11 cellular contexts compared by ENCODE assay signal in genomic region chr15:70376031-70376928, GRCh38.
DNase-seq lines count a peak whose midpoint lies in the region; ATAC-seq and TF ChIP-seq lines count a peak whose summit lies in the region.
"Had no signal": no experiment of that assay in that cellular context is flagged by ENCODE, and none has a peak within 500 bp of the region (broad histone marks: within the 10 kb centered on the region; RNA-seq: fewer than 3 reads in every experiment).

No MANE protein-coding gene starts in this region.

- H3K36me3 ChIP-seq in osteoblast (ENCODE audit: insufficient read depth, low read length): no peaks in the 10 kb centered on the region
- no peaks in the 10 kb centered on the region for H3K36me3 ChIP-seq in testis (ENCODE audit: low read depth, missing control alignments)
- H3K36me3 ChIP-seq: colonic mucosa had no signal

- H3K4me3 ChIP-seq in fibroblast of mammary gland (ENCODE audit: control insufficient read depth, low read depth, low read length) (peak overlapping the region; percentile 19), osteoblast (ENCODE audit: insufficient read depth, low read length) (peak overlapping the region; percentile 41), testis (no peak overlapping the region)
- H3K4me3 ChIP-seq: colonic mucosa had no signal

- DNase-seq in DMS79 treated with DMSO at 0.1 percent for 48 hours (lab: John Stamatoyannopoulos, UW) (peak; percentile 38), NCI-H226 (peak; percentile 50), fibroblast of mammary gland (ENCODE audit: low read depth) (no peak), osteoblast (ENCODE audit: insufficient read length, low spot score, missing footprints) (peak; percentile 51), testis (no peak), anterior cingulate cortex (lab: John Stamatoyannopoulos, UW) (no peak), NCI-H526 treated with DMSO at 0.1 percent for 48 hours (lab: John Stamatoyannopoulos, UW) (no peak)
- DNase-seq: activated CD4-positive, alpha-beta memory T cell treated with anti-CD3 and anti-CD28 coated beads, Interleukin-2, amount 10 ng/mL, durations not matched to agents 7 days and 5 days; colonic mucosa had no signal

- peak overlapping the region; percentile 82 for H2AFZ ChIP-seq in osteoblast (ENCODE audit: low read length)

- no peak for ATAC-seq in GM21717 (IDR thresholded peaks at IDR 0.05; ENCODE audit: unreplicated experiment)

- intact Hi-C loops in testis (cut with DNase I; ENCODE audit: low total_unique reads): no loop called here

- H3K27me3 ChIP-seq in osteoblast (ENCODE audit: insufficient read depth, low read length) (no peaks in the 10 kb centered on the region), testis (no peaks in the 10 kb centered on the region)
- H3K27me3 ChIP-seq: colonic mucosa had no signal

- no peak for TF ChIP-seq CTCF in fibroblast of mammary gland (conservative IDR thresholded peaks at IDR 0.05; ENCODE audit: control insufficient read depth, insufficient read depth, low read depth, low read length)
- no peak for TF ChIP-seq CTCF in osteoblast (IDR thresholded peaks at IDR 0.05; ENCODE audit: extremely low read depth, low read depth, low read length)
- TF ChIP-seq CTCF in testis (IDR thresholded peaks at IDR 0.05): no peak

- H3K4me2 ChIP-seq in osteoblast (ENCODE audit: insufficient read depth, low read length): peak overlapping the region; percentile 82

- no peaks in the 10 kb centered on the region for H4K20me1 ChIP-seq in osteoblast (ENCODE audit: insufficient read depth, low read length)

- TF ChIP-seq POLR2A in testis (IDR thresholded peaks at IDR 0.05): no peak

- WGBS in testis, 2 donors: 42 to 50% methylated on average over 12 of the region's 12 CpGs

- H3K9me3 ChIP-seq in osteoblast (ENCODE audit: low read depth, low read length): no peaks in the 10 kb centered on the region
- no peaks in the 10 kb centered on the region for H3K9me3 ChIP-seq in testis
- H3K9me3 ChIP-seq: colonic mucosa had no signal

- H3K79me2 ChIP-seq in osteoblast (ENCODE audit: insufficient read depth, low read length): no peaks in the 10 kb centered on the region

- peak overlapping the region; percentile 12 for H3K27ac ChIP-seq in osteoblast (ENCODE audit: low read depth, low read length)
- peak overlapping the region in 1 of 2 donors; percentile 5 for H3K27ac ChIP-seq in testis
- H3K27ac ChIP-seq: colonic mucosa, HL-60 had no signal

- peaks cover 26% of the 10 kb centered on the region for H3K4me1 ChIP-seq in osteoblast (ENCODE audit: insufficient read depth, low read length)
- peaks cover 12% of the 10 kb centered on the region for H3K4me1 ChIP-seq in testis
- H3K4me1 ChIP-seq: colonic mucosa had no signal

Comparison
In these comparisons a context has a peak if more than half of its experiments do, and no peak if none do; other contexts are left out.
1. DNase-seq: peak in DMS79 treated with DMSO at 0.1 percent for 48 hours (single experiment), NCI-H226 (single experiment) and osteoblast (single experiment); none in fibroblast of mammary gland (single experiment), testis (single experiment), anterior cingulate cortex (0 of 58) and NCI-H526 treated with DMSO at 0.1 percent for 48 hours (single experiment).
2. H3K4me3 ChIP-seq: peak in fibroblast of mammary gland (single experiment) and osteoblast (single experiment); none in testis (0 of 2).